2 cellular contexts compared by ENCODE assay signal in genomic region chr2:168749264-168749663, GRCh38.
TF ChIP-seq lines count a peak whose summit lies in the region.

No MANE protein-coding gene starts in this region.

TF ChIP-seq in GM23338, 12 proteins besides CTCF, POLR2A, EP300 and RAD21:
- TF ChIP-seq ZNF462 (CRISPR knock-in tag; IDR thresholded peaks at IDR 0.05), result no peak
- TF ChIP-seq STAT1 (IDR thresholded peaks at IDR 0.05; ENCODE audit: unreplicated experiment), result no peak
- no peak for TF ChIP-seq JUNB (IDR thresholded peaks at IDR 0.05; ENCODE audit: unreplicated experiment)
- no peak for TF ChIP-seq ZNF114 (CRISPR knock-in tag; IDR thresholded peaks at IDR 0.05)
- TF ChIP-seq CREB1 (CRISPR knock-in tag; IDR thresholded peaks at IDR 0.05; ENCODE audit: low read depth), result no peak
- no peak for TF ChIP-seq EZH2 (IDR thresholded peaks at IDR 0.05; ENCODE audit: low read depth, unreplicated experiment)
- TF ChIP-seq EZH2phosphoT487 (IDR thresholded peaks at IDR 0.05; ENCODE audit: unreplicated experiment), result no peak
- TF ChIP-seq NANOG (IDR thresholded peaks at IDR 0.05; ENCODE audit: borderline replicate concordance), result no peak
- TF ChIP-seq REST (IDR thresholded peaks at IDR 0.05; ENCODE audit: unreplicated experiment), result no peak
- TF ChIP-seq ZNF331 (CRISPR knock-in tag; IDR thresholded peaks at IDR 0.05; ENCODE audit: low read depth), result no peak
- TF ChIP-seq POLR2AphosphoS5 (IDR thresholded peaks at IDR 0.05; ENCODE audit: low read depth), result no peak
- TF ChIP-seq ETS1 (IDR thresholded peaks at IDR 0.05), result no peak

TF ChIP-seq in K562, 482 proteins besides CTCF, POLR2A, EP300 and RAD21:
- TF ChIP-seq IRF9 (tag; IDR thresholded peaks at IDR 0.05) (no peak), TAF15 (IDR thresholded peaks at IDR 0.05; ENCODE audit: low read depth, low read length) (no peak), RB1 (IDR thresholded peaks at IDR 0.05; ENCODE audit: low read depth) (no peak), ZNF445 (CRISPR knock-in tag; IDR thresholded peaks at IDR 0.05; ENCODE audit: low read depth) (no peak), KDM5B (IDR thresholded peaks at IDR 0.05; ENCODE audit: insufficient replicate concordance, low read depth, low read length) (no peak), ZNF253 (CRISPR knock-in tag; conservative IDR thresholded peaks at IDR 0.05) (no peak), ZNF518B (CRISPR knock-in tag; IDR thresholded peaks at IDR 0.05) (no peak), FOXA3 (CRISPR knock-in tag; conservative IDR thresholded peaks at IDR 0.05 in 1 of 2, IDR thresholded peaks at IDR 0.05 in 1 of 2) (no peak), CHD4 (IDR thresholded peaks at IDR 0.05; ENCODE audit: insufficient read depth, insufficient replicate concordance, low read depth, low read length, poor library complexity, severe bottlenecking) (no peak)
TF ChIP-seq in K562: peak in this region for 0.
